ENCODE assay signal across 21 cellular contexts in the genomic region with DNA sequence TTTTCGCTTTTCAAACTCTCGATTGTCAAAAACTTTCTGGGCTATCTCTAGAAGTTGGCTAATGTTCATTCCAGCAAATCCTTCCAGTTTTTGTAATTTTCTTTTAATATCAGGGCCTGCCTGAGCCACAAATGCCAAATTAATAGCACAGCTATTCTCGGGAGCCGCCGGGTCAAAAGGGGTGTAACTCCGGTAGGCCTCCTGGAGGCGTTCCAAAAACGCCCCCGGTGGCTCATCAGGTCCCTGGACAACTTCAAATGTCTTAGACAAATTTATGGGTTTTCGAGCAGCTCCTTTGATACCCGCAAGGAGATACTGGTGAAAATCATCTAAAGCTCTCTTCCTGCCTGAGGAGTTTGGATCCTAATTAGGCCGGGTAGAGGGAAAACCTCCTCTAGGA.
DNase-seq lines count a peak whose midpoint lies in the region; ATAC-seq and TF ChIP-seq lines count a peak whose summit lies in the region.
"Had no signal": no experiment of that assay in that cellular context is flagged by ENCODE, and none has a peak within 500 bp of the region (broad histone marks: within the 10 kb centered on the region; RNA-seq: fewer than 3 reads in every experiment).

No MANE protein-coding gene starts in this region.

- H3K9me3 Mint-ChIP-seq in endodermal cell = no peaks in the 10 kb centered on the region
- H3K9me3 Mint-ChIP-seq: CD8-positive, alpha-beta T cell had no signal

- ATAC-seq in upper lobe of left lung (ENCODE audit: low FRiP score in 2 of 2) = no peak
- no peak for ATAC-seq in HG02588 (IDR thresholded peaks at IDR 0.05; ENCODE audit: unreplicated experiment)
- ATAC-seq in GM21390 (IDR thresholded peaks at IDR 0.05; ENCODE audit: unreplicated experiment) = no peak
- ATAC-seq: CD8-positive, alpha-beta T cell; GM12878 had no signal

- no peaks in the 10 kb centered on the region for H3F3A ChIP-seq in PC-9 (ENCODE audit: insufficient read depth, low read depth)

- no peak overlapping the region for H2BK12ac ChIP-seq in mesenchymal stem cell (ENCODE audit: low read length in 2 of 2)

- no peak overlapping the region for H3K4ac ChIP-seq in mesenchymal stem cell (ENCODE audit: low read depth in 1 of 2, low read length in 2 of 2)

- CTCF ChIA-PET in PC-9 (lab: Charles Lee) = no interaction called here

- TF ChIP-seq POLR2A in upper lobe of left lung (IDR thresholded peaks at IDR 0.05) = no peak

- H4K8ac ChIP-seq in mesenchymal stem cell (ENCODE audit: low read length) = no peak overlapping the region

- H3K9me3 ChIP-seq in adipocyte (ENCODE audit: control insufficient read depth, low read length) (no peaks in the 10 kb centered on the region), endodermal cell (ENCODE audit: control insufficient read depth, low read length) (no peaks in the 10 kb centered on the region), mesenchymal stem cell (ENCODE audit: control insufficient read depth, low read length) (no peaks in the 10 kb centered on the region), upper lobe of left lung (no peaks in the 10 kb centered on the region), osteoblast (ENCODE audit: low read depth, low read length) (no peaks in the 10 kb centered on the region), PC-9 (ENCODE audit: insufficient read depth, low read depth) (no peaks in the 10 kb centered on the region)
- H3K9me3 ChIP-seq: BLaER1 treated with 17β-estradiol and CSF1 and Interleukin-3, amounts not matched to agents 10 nM and 100 nM; HAP-1 had no signal

- DNase-seq in adipocyte (ENCODE audit: low read depth) = no peak
- no peak for DNase-seq in endodermal cell
- DNase-seq in mesenchymal stem cell = no peak
- DNase-seq in upper lobe of left lung = no peak
- DNase-seq in osteoblast (ENCODE audit: insufficient read length, low spot score, missing footprints) = no peak
- no peak for DNase-seq in PC-9
- DNase-seq: 8988T; Calu3; CD8-positive, alpha-beta T cell; DMS 273 treated with DMSO at 0.1 percent for 48 hours; DMS53; DND-41; EL; IMR-90 had no signal

- H3K27me3 ChIP-seq in adipocyte (replicated peaks; ENCODE audit: control insufficient read depth, insufficient read depth, low read length) = peaks cover 19% of the 10 kb centered on the region
- H3K27me3 ChIP-seq in endodermal cell (ENCODE audit: control insufficient read depth, insufficient read depth, low read length, poor library complexity, severe bottlenecking) = no peaks in the 10 kb centered on the region
- H3K27me3 ChIP-seq in mesenchymal stem cell (ENCODE audit: control insufficient read depth in 1 of 2, insufficient read depth in 1 of 2, low read length in 2 of 2) = peaks cover 0 to 35% of the 10 kb centered on the region in 2 experiments
- no peaks in the 10 kb centered on the region for H3K27me3 ChIP-seq in upper lobe of left lung
- H3K27me3 ChIP-seq in osteoblast (ENCODE audit: insufficient read depth, low read length) = no peaks in the 10 kb centered on the region
- H3K27me3 ChIP-seq in PC-9 (ENCODE audit: insufficient read depth, low read depth) = 0 out of 2 replicates have a peak, but pooled peaks cover 5% of the 10 kb centered on the region
- H3K27me3 ChIP-seq: BLaER1 treated with 17β-estradiol and CSF1 and Interleukin-3, amounts not matched to agents 10 nM and 100 nM had no signal

- no peak overlapping the region for H2BK120ac ChIP-seq in mesenchymal stem cell (ENCODE audit: low read depth, low read length)

- peaks cover 10% of the 10 kb centered on the region for H3K4me1 Mint-ChIP-seq in endodermal cell

- H4K20me1 ChIP-seq in osteoblast (ENCODE audit: insufficient read depth, low read length) (no peaks in the 10 kb centered on the region), PC-9 (ENCODE audit: insufficient read depth) (no peaks in the 10 kb centered on the region)
- H4K20me1 ChIP-seq: BLaER1 treated with 17β-estradiol and CSF1 and Interleukin-3, amounts not matched to agents 10 nM and 100 nM had no signal

- POLR2A ChIA-PET in PC-9 (lab: Charles Lee; ENCODE audit: unreplicated experiment) = no interaction called here

- H3K27ac ChIP-seq in endodermal cell (ENCODE audit: low read depth, low read length) (no peak overlapping the region), mesenchymal stem cell (ENCODE audit: low read length, poor library complexity, severe bottlenecking) (no peak overlapping the region), upper lobe of left lung (peak overlapping the region in 3 of 4 donors; percentile 4 to 41 (median 18)), osteoblast (ENCODE audit: low read depth, low read length) (no peak overlapping the region), PC-9 (no peak overlapping the region)
- H3K27ac ChIP-seq: BLaER1 treated with 17β-estradiol and CSF1 and Interleukin-3, amounts not matched to agents 10 nM and 100 nM; HL-60 had no signal

- H3K27me3 Mint-ChIP-seq in endodermal cell (ENCODE audit: insufficient read depth) = no peaks in the 10 kb centered on the region
- H3K27me3 Mint-ChIP-seq: B cell had no signal

- H3K4me2 ChIP-seq in mesenchymal stem cell (ENCODE audit: low read length, poor library complexity, severe bottlenecking) (no peak overlapping the region), osteoblast (ENCODE audit: insufficient read depth, low read length) (no peak overlapping the region), PC-9 (no peak overlapping the region)

- no peak overlapping the region for H3K27ac Mint-ChIP-seq in endodermal cell
- H3K27ac Mint-ChIP-seq: B cell; CD8-positive, alpha-beta T cell had no signal

- H3K4me3 ChIP-seq in adipocyte (ENCODE audit: low read length) (peak overlapping the region; percentile 33), endodermal cell (ENCODE audit: low read length) (no peak overlapping the region), mesenchymal stem cell (ENCODE audit: insufficient read depth in 1 of 2, low read depth in 1 of 2, low read length in 2 of 2) (peak overlapping the region in 1 of 2 experiments; percentile 23), upper lobe of left lung (peak overlapping the region in 1 of 4 donors; percentile 17), osteoblast (ENCODE audit: insufficient read depth, low read length) (no peak overlapping the region), PC-9 (no peak overlapping the region)
- H3K4me3 ChIP-seq: BLaER1 treated with 17β-estradiol and CSF1 and Interleukin-3, amounts not matched to agents 10 nM and 100 nM; GM12878; HAP-1 had no signal

- no peaks in the 10 kb centered on the region for H3K79me2 ChIP-seq in osteoblast (ENCODE audit: insufficient read depth, low read length)
- H3K79me2 ChIP-seq in PC-9 (ENCODE audit: low read depth) = no peaks in the 10 kb centered on the region

- WGBS in endodermal cell (ENCODE audit: insufficient coverage in 1 of 2, insufficient read length in 1 of 2), 2 experiments = 86 to 89% methylated on average over 12 of the region's 12 CpGs
- 83% methylated on average over 12 of the region's 12 CpGs for WGBS in mesenchymal stem cell
- 76 to 79% methylated on average over 12 of the region's 12 CpGs for WGBS in upper lobe of left lung, 2 donors

- H2AFZ ChIP-seq in mesenchymal stem cell (ENCODE audit: low read depth, low read length) (no peak overlapping the region), osteoblast (ENCODE audit: low read length) (no peak overlapping the region), PC-9 (no peak overlapping the region)

- no peak overlapping the region for H3K9ac ChIP-seq in adipocyte (ENCODE audit: low read length)
- H3K9ac ChIP-seq in endodermal cell (ENCODE audit: extremely low read depth, low read length, poor library complexity, severe bottlenecking) = no peak overlapping the region
- H3K9ac ChIP-seq in mesenchymal stem cell (ENCODE audit: low read length) = peak overlapping the region; percentile 52
- H3K9ac ChIP-seq: BLaER1 treated with 17β-estradiol and CSF1 and Interleukin-3, amounts not matched to agents 10 nM and 100 nM had no signal

- no peak for TF ChIP-seq EP300 in upper lobe of left lung (IDR thresholded peaks at IDR 0.05)

- no peak overlapping the region for H2AK5ac ChIP-seq in mesenchymal stem cell (ENCODE audit: low read length, severe bottlenecking)

- no peak overlapping the region for H3K23ac ChIP-seq in mesenchymal stem cell (ENCODE audit: low read length in 2 of 2)

- H3K79me1 ChIP-seq in mesenchymal stem cell (replicated peaks; ENCODE audit: low read length, poor library complexity, severe bottlenecking) = no peaks in the 10 kb centered on the region

- H4K91ac ChIP-seq in mesenchymal stem cell (ENCODE audit: low read length) = no peak overlapping the region

- H3K4me3 Mint-ChIP-seq in endodermal cell = no peak overlapping the region
- H3K4me3 Mint-ChIP-seq: B cell; CD8-positive, alpha-beta T cell had no signal

- H3K36me3 Mint-ChIP-seq in endodermal cell (ENCODE audit: low read depth) = peaks cover 2% of the 10 kb centered on the region
- H3K36me3 Mint-ChIP-seq: CD8-positive, alpha-beta T cell had no signal

- no peak overlapping the region for H3K18ac ChIP-seq in mesenchymal stem cell (ENCODE audit: low read depth in 1 of 2, low read length in 2 of 2)

- H2BK15ac ChIP-seq in mesenchymal stem cell (ENCODE audit: low read depth, poor library complexity, severe bottlenecking) = no peak overlapping the region

- no peaks in the 10 kb centered on the region for H3K36me3 ChIP-seq in adipocyte (ENCODE audit: control insufficient read depth, insufficient read depth, low read length, severe bottlenecking)
- no peaks in the 10 kb centered on the region for H3K36me3 ChIP-seq in endodermal cell (ENCODE audit: control insufficient read depth, insufficient read depth, low read length)
- no peaks in the 10 kb centered on the region for H3K36me3 ChIP-seq in mesenchymal stem cell (ENCODE audit: control insufficient read depth in 1 of 2, insufficient read depth in 2 of 2, low read depth in 1 of 2, low read length in 2 of 2)
- no peaks in the 10 kb centered on the region for H3K36me3 ChIP-seq in upper lobe of left lung
- H3K36me3 ChIP-seq in osteoblast (ENCODE audit: insufficient read depth, low read length) = no peaks in the 10 kb centered on the region
- no peaks in the 10 kb centered on the region for H3K36me3 ChIP-seq in PC-9 (ENCODE audit: low read depth)
- H3K36me3 ChIP-seq: BLaER1 treated with 17β-estradiol and CSF1 and Interleukin-3, amounts not matched to agents 10 nM and 100 nM; HAP-1 had no signal

- intact Hi-C loops in PC-9 (cut with micrococcal nuclease; ENCODE audit: unreplicated experiment) = no loop called here

- H2BK5ac ChIP-seq in mesenchymal stem cell (ENCODE audit: low read depth, low read length, poor library complexity, severe bottlenecking) = no peak overlapping the region

- TF ChIP-seq CTCF in endodermal cell (conservative IDR thresholded peaks at IDR 0.05) = peak; percentile 22
- TF ChIP-seq CTCF in upper lobe of left lung (IDR thresholded peaks at IDR 0.05) = no peak
- no peak for TF ChIP-seq CTCF in osteoblast (IDR thresholded peaks at IDR 0.05; ENCODE audit: extremely low read depth, low read depth, low read length)
- no peak for TF ChIP-seq CTCF in PC-9 (conservative IDR thresholded peaks at IDR 0.05)

- H3K4me1 ChIP-seq in adipocyte (ENCODE audit: control insufficient read depth, insufficient read depth, low read length) = peaks cover 2% of the 10 kb centered on the region
- H3K4me1 ChIP-seq in endodermal cell (ENCODE audit: control insufficient read depth, insufficient read depth, low read length) = no peaks in the 10 kb centered on the region
- H3K4me1 ChIP-seq in mesenchymal stem cell (ENCODE audit: control insufficient read depth, insufficient read depth, low read depth, low read length) = no peaks in the 10 kb centered on the region
- no peaks in the 10 kb centered on the region for H3K4me1 ChIP-seq in upper lobe of left lung
- no peaks in the 10 kb centered on the region for H3K4me1 ChIP-seq in osteoblast (ENCODE audit: insufficient read depth, low read length)
- H3K4me1 ChIP-seq in PC-9 (replicated peaks; ENCODE audit: insufficient read depth) = no peaks in the 10 kb centered on the region
- H3K4me1 ChIP-seq: HAP-1 had no signal

- BruUV-seq in PC-9 (replicated peaks; lab: Mats Ljungman, UMichigan) = no TSS peak

- no peak overlapping the region for H3K14ac ChIP-seq in mesenchymal stem cell (ENCODE audit: low read length in 2 of 2)

- no peaks in the 10 kb centered on the region for H3K9me2 ChIP-seq in PC-9 (ENCODE audit: insufficient read depth)

Comparison
In these comparisons a context has a peak if more than half of its experiments do, and no peak if none do; other contexts are left out.
1. H3K27ac ChIP-seq: peak in upper lobe of left lung (3 of 4); none in endodermal cell (single experiment), mesenchymal stem cell (single experiment), osteoblast (single experiment) and PC-9 (single experiment).